In genomic region chr22:33524511-33525270, GRCh38 we compare ENCODE assay signal across 18 cellular contexts.
DNase-seq lines count a peak whose midpoint lies in the region; ATAC-seq and FAIRE-seq lines count a peak whose summit lies in the region.
"Had no signal": no experiment of that assay in that cellular context is flagged by ENCODE, and none has a peak within 500 bp of the region (broad histone marks: within the 10 kb centered on the region; RNA-seq: fewer than 3 reads in every experiment).

No MANE protein-coding gene starts in this region.

- peak; percentile 5 for DNase-seq in DMS 273 (lab: John Stamatoyannopoulos, UW; ENCODE audit: unreplicated experiment)
- DNase-seq in DMS 273 treated with DMSO at 0.1 percent for 48 hours (lab: John Stamatoyannopoulos, UW), result no peak
- no peak for DNase-seq in RCC 7860 (ENCODE audit: low spot score)
- peak; percentile 35 for DNase-seq in iPS-NIHi7 (ENCODE audit: extremely low spot score)
- DNase-seq in renal cortical epithelial cell (ENCODE audit: low read depth), result peak; percentile 96
- DNase-seq in stimulated activated naive CD8-positive, alpha-beta T cell treated with anti-CD3 and anti-CD28 coated beads, Interleukin-15, Interleukin-2, amounts not matched to agents 100 U/mL and 50 U/mL, for 24 hours, result no peak
- no peak for DNase-seq in stimulated activated CD4-positive, alpha-beta T cell treated with anti-CD3 and anti-CD28 coated beads, Interleukin-4, amount 100 ng/mL, for 1 hour
- DNase-seq: activated CD4-positive, alpha-beta T cell treated with anti-CD3 and anti-CD28 coated beads for 48 hours; activated T-cell treated with anti-CD3 and anti-CD28 coated beads, Interleukin-2, amount 50 U/mL, for 4 hours; CD8-positive, alpha-beta memory T cell; DND-41; foreskin fibroblast; heart right ventricle; mucosa of descending colon; NCI-H1105; NCI-H1930; SK-N-SH had no signal

- no peak for ATAC-seq in HG03095 (IDR thresholded peaks at IDR 0.05; ENCODE audit: unreplicated experiment)
- ATAC-seq in stimulated activated naive CD8-positive, alpha-beta T cell treated with anti-CD3 and anti-CD28 coated beads, Interleukin-15, Interleukin-2, amounts not matched to agents 100 U/mL and 50 U/mL, for 24 hours, result no peak
- ATAC-seq: activated T-cell treated with anti-CD3 and anti-CD28 coated beads, Interleukin-2, amount 50 U/mL, for 4 hours; heart right ventricle; mucosa of descending colon had no signal

- FAIRE-seq in RCC 7860 (lab: Jason Lieb, UNC), result peak; percentile 50

Comparison
In these comparisons a context has a peak if more than half of its experiments do, and no peak if none do; other contexts are left out.
1. DNase-seq: peak in DMS 273 (single experiment), iPS-NIHi7 (single experiment) and renal cortical epithelial cell (single experiment); none in DMS 273 treated with DMSO at 0.1 percent for 48 hours (single experiment), RCC 7860 (single experiment), stimulated activated naive CD8-positive, alpha-beta T cell treated with anti-CD3 and anti-CD28 coated beads, Interleukin-15, Interleukin-2, amounts not matched to agents 100 U/mL and 50 U/mL, for 24 hours (single experiment) and stimulated activated CD4-positive, alpha-beta T cell treated with anti-CD3 and anti-CD28 coated beads, Interleukin-4, amount 100 ng/mL, for 1 hour (single experiment).